ENCODE assay signal across 8 cellular contexts in genomic region chr18:79791141-79791972, GRCh38. TPM values are rescaled to one million over a fixed set of nuclear protein-coding genes. Genes with fewer than 3 reads are reported as not detected.
DNase-seq lines count a peak whose midpoint lies in the region; ATAC-seq, FAIRE-seq and TF ChIP-seq lines count a peak whose summit lies in the region.

No MANE protein-coding gene starts in this region.

- H3K36me3 ChIP-seq in astrocyte (ENCODE audit: insufficient read depth, low read length) (no peaks in the 10 kb centered on the region), HepG2 (replicated peaks in 1 of 2; ENCODE audit: control insufficient read depth in 1 of 2, insufficient read depth in 2 of 2, low read length in 2 of 2) (no peaks in the 10 kb centered on the region), H7 (replicated peaks; ENCODE audit: control insufficient read depth, insufficient read depth, low read length) (no peaks in the 10 kb centered on the region)

- ATAC-seq in HepG2: peak; percentile 89
- ATAC-seq in HG03439 (IDR thresholded peaks at IDR 0.05; ENCODE audit: unreplicated experiment): no peak

- H3K79me2 ChIP-seq in astrocyte (ENCODE audit: insufficient read depth, low read length) (no peaks in the 10 kb centered on the region), HepG2 (ENCODE audit: insufficient read depth, low read length) (no peaks in the 10 kb centered on the region)

- peaks cover 9% of the 10 kb centered on the region for H3K4me1 ChIP-seq in astrocyte (ENCODE audit: insufficient read depth, low read length)
- H3K4me1 ChIP-seq in HepG2 (ENCODE audit: insufficient read depth, low read length): peaks cover 43% of the 10 kb centered on the region

- in situ Hi-C loops in HepG2 (cut with HindIII; ENCODE audit: extremely low pct_ligation_motif_present, low pct_unique_long_range_greater_than_20kb): no loop called here

- H3K9me3 Mint-ChIP-seq in astrocyte (ENCODE audit: unreplicated experiment): peaks cover 7% of the 10 kb centered on the region

- no TSS peak for BruUV-seq in HepG2 (replicated peaks; lab: Mats Ljungman, UMichigan)

- H3K27me3 ChIP-seq in AG04450 (ENCODE audit: control insufficient read depth, insufficient read depth, low read length) (peaks cover 21% of the 10 kb centered on the region), astrocyte (ENCODE audit: insufficient read depth, low read length) (peaks cover 20% of the 10 kb centered on the region), HepG2 (ENCODE audit: control insufficient read depth in 1 of 2, insufficient read depth in 2 of 2, low read length in 2 of 2) (peaks cover 2 to 22% of the 10 kb centered on the region in 2 experiments), H7 (ENCODE audit: control insufficient read depth, insufficient read depth, low read length) (peaks cover 16% of the 10 kb centered on the region)

- no peak overlapping the region for H3K4me3 Mint-ChIP-seq in astrocyte (ENCODE audit: unreplicated experiment)

- no peaks in the 10 kb centered on the region for H4K20me1 ChIP-seq in astrocyte (ENCODE audit: insufficient read depth, low read length)
- H4K20me1 ChIP-seq in HepG2 (ENCODE audit: insufficient read depth, low read length): no peaks in the 10 kb centered on the region

- FAIRE-seq in astrocyte (lab: Jason Lieb, UNC) (peak; percentile 89), HepG2 (lab: Jason Lieb, UNC) (peak; percentile 88)

- H3K27ac Mint-ChIP-seq in astrocyte (ENCODE audit: unreplicated experiment): peak overlapping the region; percentile 84

- peak; percentile 95 for DNase-seq in AG04450 (ENCODE audit: low read depth, low spot score)
- DNase-seq in KG1 (lab: John Stamatoyannopoulos, UW): peak; percentile 23
- DNase-seq in astrocyte (ENCODE audit: low read depth): peak; percentile 98
- DNase-seq in HepG2 (ENCODE audit: low spot score): peak; percentile 95
- no peak for DNase-seq in H7
- no peak for DNase-seq in stimulated activated CD8-positive, alpha-beta memory T cell treated with anti-CD3 and anti-CD28 coated beads, Interleukin-4, amount 100 ng/mL, for 48 hours
- no peak for DNase-seq in NCI-H510A (lab: John Stamatoyannopoulos, UW)

- H2AFZ ChIP-seq in astrocyte (ENCODE audit: low read depth, low read length): peak overlapping the region; percentile 22
- no peak overlapping the region for H2AFZ ChIP-seq in HepG2 (ENCODE audit: low read length)

- peak overlapping the region; percentile 60 for H3K4me2 ChIP-seq in astrocyte (ENCODE audit: low read length)
- H3K4me2 ChIP-seq in HepG2 (ENCODE audit: low read depth, low read length): peak overlapping the region; percentile 49

- TF ChIP-seq CTCF in AG04450 (IDR thresholded peaks at IDR 0.05; ENCODE audit: low read depth, low read length) (no peak), astrocyte (IDR thresholded peaks at IDR 0.05; ENCODE audit: insufficient read depth, low read depth, low read length) (no peak), HepG2 (CRISPR knock-in tag; IDR thresholded peaks at IDR 0.05) (no peak)

- H3K27ac ChIP-seq in AG04450 (ENCODE audit: low read depth, low read length): peak overlapping the region; percentile 96
- peak overlapping the region; percentile 21 for H3K27ac ChIP-seq in astrocyte (ENCODE audit: low read depth, low read length)
- no peak overlapping the region for H3K27ac ChIP-seq in HepG2 (ENCODE audit: extremely low read length, insufficient read depth, low read length)

- peaks cover 20% of the 10 kb centered on the region for H3K4me1 Mint-ChIP-seq in astrocyte (ENCODE audit: low read depth, unreplicated experiment)

- no peak for TF ChIP-seq POLR2A in HepG2 (IDR thresholded peaks at IDR 0.05; ENCODE audit: insufficient read depth in 1 of 2, low read depth in 2 of 2, low read length in 2 of 2)

- intact Hi-C loops in HepG2 (cut with micrococcal nuclease; ENCODE audit: unreplicated experiment): no loop called here

- H3K9me3 ChIP-seq in AG04450 (ENCODE audit: control insufficient read depth, insufficient read depth, low read length) (peaks cover 9% of the 10 kb centered on the region; the same call in 1 of the 2 replicates), astrocyte (ENCODE audit: insufficient read depth, low read depth, low read length) (peaks cover 4% of the 10 kb centered on the region), HepG2 (ENCODE audit: low read length) (no peaks in the 10 kb centered on the region)

- POLR2A ChIA-PET in AG04450 (lab: Yijun Ruan, JAX) (interaction anchor here (1.0 kb wide), 1 partner anchor 66 kb away, joined by 3 read pairs; no protein-coding TSS in a partner anchor), HepG2 (lab: Yijun Ruan, JAX) (interaction anchor here (1.0 kb wide), 1 partner anchor 173 kb away, joined by 3 read pairs; the partner anchor contains the start of gene HSBP1L1)

- peaks cover 30% of the 10 kb centered on the region for H3K27me3 Mint-ChIP-seq in astrocyte (ENCODE audit: low read depth, unreplicated experiment)

- peak overlapping the region; percentile 47 for H3K4me3 ChIP-seq in AG04450 (ENCODE audit: low read depth, low read length)
- H3K4me3 ChIP-seq in astrocyte (ENCODE audit: insufficient read depth, low read depth, low read length): peak overlapping the region; percentile 6
- peak overlapping the region in 1 of 3 experiments; percentile 29; a peak in 2 of 6 replicates for H3K4me3 ChIP-seq in HepG2 (replicated peaks in 1 of 3; ENCODE audit: insufficient read depth in 1 of 3, low read depth in 2 of 3, low read length in 3 of 3)
- no peak overlapping the region for H3K4me3 ChIP-seq in H7 (ENCODE audit: insufficient read depth, low read depth, low read length)

- peak; percentile 36 to 68; a peak in 2 of 4 replicates for TF ChIP-seq EP300 in HepG2 (IDR thresholded peaks at IDR 0.05; ENCODE audit: low read depth in 2 of 2, low read length in 2 of 2)
- peak; percentile 65; the same call in 1 of the 2 replicates for TF ChIP-seq EP300 in HepG2 (CRISPR knock-in tag; IDR thresholded peaks at IDR 0.05; ENCODE audit: borderline replicate concordance)

- peak overlapping the region; percentile 35 for H3K9ac ChIP-seq in astrocyte (ENCODE audit: low read length)
- no peak overlapping the region for H3K9ac ChIP-seq in HepG2 (ENCODE audit: insufficient read depth, low read depth, low read length)

- H3K36me3 Mint-ChIP-seq in astrocyte (ENCODE audit: low read depth, unreplicated experiment): peaks cover 2% of the 10 kb centered on the region

- 1% methylated on average over 20 of the region's 20 CpGs for WGBS in HepG2 (ENCODE audit: low lambda C conversion rate)

- no peak for TF ChIP-seq RAD21 in HepG2 (CRISPR knock-in tag; IDR thresholded peaks at IDR 0.05)

- CTCF ChIA-PET in AG04450 (lab: Charles Lee) (no interaction called here), HepG2 (lab: Yijun Ruan, JAX; ENCODE audit: low intra/inter-chr PET ratio, low total read pairs) (no interaction called here)

TF ChIP-seq in HepG2, 621 proteins besides CTCF, POLR2A, EP300 and RAD21 (continues in another document):
- TF ChIP-seq U2AF2 (IDR thresholded peaks at IDR 0.05; ENCODE audit: low read depth, low read length) (no peak), KDM4B (CRISPR knock-in tag; IDR thresholded peaks at IDR 0.05) (peak; percentile 73; the same call in 1 of the 2 replicates)

RNA-seq across cellular contexts. Expression of gene KCNG2, which starts 6.4 kb away (rescaled TPM):
- 0.38 and 0.57 TPM in 2 replicates for polyA plus RNA-seq in AG04450 (2011; rRNA removed)
- polyA minus RNA-seq in AG04450 (2011; rRNA and poly(A)+ RNA removed): not detected in 2 replicates
- 0.16 TPM in 1 of 2 replicates, not detected in the other for total RNA-seq in astrocyte
- not detected in 2 replicates for total RNA-seq in HepG2 (2016; rRNA removed; fragmentation: Illumina TruSeq; extraction: Trizol)
- not detected in 2 replicates for total RNA-seq in HepG2 (2016; cell fraction: cytosol; rRNA removed; fragmentation: Illumina TruSeq; extraction: Trizol; ENCODE audit: low read depth)
- total RNA-seq in HepG2 (2016; cell fraction: insoluble cytoplasmic fraction; rRNA removed; fragmentation: Illumina TruSeq; extraction: Trizol): not detected in 2 replicates
- total RNA-seq in HepG2 (2016; cell fraction: membrane; rRNA removed; fragmentation: Illumina TruSeq; extraction: Trizol): not detected in 2 replicates
- not detected in 2 replicates for total RNA-seq in HepG2 (2016; cell fraction: nucleus; rRNA removed; fragmentation: Illumina TruSeq; extraction: Trizol)
- not detected in 2 replicates for polyA plus RNA-seq in HepG2 (2011; rRNA removed)
- not detected in 2 replicates for polyA plus RNA-seq in HepG2 (2011; cell fraction: cytosol; rRNA removed)
- 0.14 TPM in 1 of 2 replicates, not detected in the other for polyA plus RNA-seq in HepG2 (2011; cell fraction: nucleus; rRNA removed)
- polyA plus RNA-seq in HepG2 (2012): 0.13 and 0.20 TPM in 2 replicates
- not detected in 2 replicates for polyA plus RNA-seq in HepG2 (2016; cell fraction: cytosol; fragmentation: Illumina TruSeq; extraction: Trizol; ENCODE audit: low read depth)
- not detected in 2 replicates for polyA plus RNA-seq in HepG2 (2016; cell fraction: insoluble cytoplasmic fraction; fragmentation: Illumina TruSeq; extraction: Trizol; ENCODE audit: low read depth)
- polyA plus RNA-seq in HepG2 (2016; cell fraction: membrane; fragmentation: Illumina TruSeq; extraction: Trizol; ENCODE audit: low read depth): not detected in 2 replicates
- not detected in 2 replicates for polyA plus RNA-seq in HepG2 (2016; cell fraction: nucleus; fragmentation: Illumina TruSeq; extraction: Trizol; ENCODE audit: insufficient read depth, low read depth)
- polyA minus RNA-seq in HepG2 (2011; rRNA and poly(A)+ RNA removed; ENCODE audit: low replicate concordance): 0.16 TPM in 1 of 2 replicates, not detected in the other
- not detected in 2 replicates for polyA minus RNA-seq in HepG2 (2011; cell fraction: cytosol; rRNA and poly(A)+ RNA removed)
- not detected in 2 replicates for polyA minus RNA-seq in HepG2 (2011; cell fraction: nucleus; rRNA and poly(A)+ RNA removed)
- 0.14 and 0.18 TPM in 2 replicates for total RNA-seq in H7 (2014; rRNA removed; shearing (Covaris generic))

Comparison
In these comparisons a context has a peak if more than half of its experiments do, and no peak if none do; other contexts are left out.
1. DNase-seq: peak in AG04450 (single experiment), KG1 (single experiment), astrocyte (single experiment) and HepG2 (single experiment); none in H7 (single experiment), stimulated activated CD8-positive, alpha-beta memory T cell treated with anti-CD3 and anti-CD28 coated beads, Interleukin-4, amount 100 ng/mL, for 48 hours (single experiment) and NCI-H510A (single experiment).